Comparison of ENCODE assay signal across 18 cellular contexts in genomic region chr13:107512551-107512950, GRCh38.
DNase-seq lines count a peak whose midpoint lies in the region; ATAC-seq and TF ChIP-seq lines count a peak whose summit lies in the region.
"Had no signal": no experiment of that assay in that cellular context is flagged by ENCODE, and none has a peak within 500 bp of the region (broad histone marks: within the 10 kb centered on the region; RNA-seq: fewer than 3 reads in every experiment).

No MANE protein-coding gene starts in this region.

- no peak overlapping the region for H3K23ac ChIP-seq in H9 (ENCODE audit: insufficient read length, low read depth, low read length)

- H3K79me2 ChIP-seq in GM23338 (replicated peaks; ENCODE audit: insufficient read depth) (no peaks in the 10 kb centered on the region), H9 (ENCODE audit: insufficient read depth, low read length) (no peaks in the 10 kb centered on the region)

- H3K23me2 ChIP-seq in H9 (ENCODE audit: insufficient read length, low read depth, low read length, poor library complexity, severe bottlenecking): no peaks in the 10 kb centered on the region

- H3K36me3 Mint-ChIP-seq in GM23338 (ENCODE audit: low read depth) (no peaks in the 10 kb centered on the region), H9 (ENCODE audit: insufficient read depth in 1 of 3, low read depth in 3 of 3) (no peaks in the 10 kb centered on the region), endodermal cell (ENCODE audit: low read depth) (no peaks in the 10 kb centered on the region)
- H3K36me3 Mint-ChIP-seq: CD8-positive, alpha-beta T cell had no signal

- TF ChIP-seq CTCF in GM23338 (conservative IDR thresholded peaks at IDR 0.05; ENCODE audit: low read depth in 2 of 2) (no peak), H9 (conservative IDR thresholded peaks at IDR 0.05) (no peak), endodermal cell (conservative IDR thresholded peaks at IDR 0.05) (no peak), adrenal gland (IDR thresholded peaks at IDR 0.05) (no peak)

- H3K4me2 ChIP-seq in GM23338 (no peak overlapping the region), H9 (ENCODE audit: insufficient read depth, insufficient read length, low read length) (no peak overlapping the region)
- H3K4me2 ChIP-seq: BLaER1 treated with 17β-estradiol and CSF1 and Interleukin-3, amounts not matched to agents 10 nM and 100 nM had no signal

- ATAC-seq in GM23338: peak; percentile 26; the same call in 1 of the 3 replicates
- no peak for ATAC-seq in HG02884 (IDR thresholded peaks at IDR 0.05; ENCODE audit: unreplicated experiment)
- ATAC-seq: CD8-positive, alpha-beta T cell; GM12878 had no signal

- H3K27ac Mint-ChIP-seq in GM23338: peak overlapping the region; percentile 71
- peak overlapping the region in 1 of 3 experiments; percentile 73; a peak in 1 of 7 replicates for H3K27ac Mint-ChIP-seq in H9
- no peak overlapping the region for H3K27ac Mint-ChIP-seq in endodermal cell
- H3K27ac Mint-ChIP-seq: B cell; CD8-positive, alpha-beta T cell had no signal

- H2BK12ac ChIP-seq in H9 (ENCODE audit: insufficient read length, low read depth, low read length): no peak overlapping the region

- no peaks in the 10 kb centered on the region for H3K9me3 ChIP-seq in H9 (ENCODE audit: control insufficient read depth, low read depth, low read length)
- no peaks in the 10 kb centered on the region for H3K9me3 ChIP-seq in endodermal cell (ENCODE audit: control insufficient read depth, low read length)
- no peaks in the 10 kb centered on the region for H3K9me3 ChIP-seq in iPS DF 6.9 (ENCODE audit: control insufficient read depth, insufficient read depth, low read length)
- no peaks in the 10 kb centered on the region for H3K9me3 ChIP-seq in adrenal gland (replicated peaks in 1 of 3)
- H3K9me3 ChIP-seq: BLaER1 treated with 17β-estradiol and CSF1 and Interleukin-3, amounts not matched to agents 10 nM and 100 nM; HAP-1 had no signal

- H3K4me1 ChIP-seq in GM23338 (ENCODE audit: insufficient read depth): no peaks in the 10 kb centered on the region
- no peaks in the 10 kb centered on the region; the same call in 1 of the 2 replicates for H3K4me1 ChIP-seq in H9 (ENCODE audit: insufficient read depth, low read length)
- H3K4me1 ChIP-seq in endodermal cell (ENCODE audit: control insufficient read depth, insufficient read depth, low read length): no peaks in the 10 kb centered on the region
- peaks cover 2% of the 10 kb centered on the region; the same call in 1 of the 2 replicates for H3K4me1 ChIP-seq in iPS DF 6.9 (ENCODE audit: control insufficient read depth, insufficient read depth, low read length)
- H3K4me1 ChIP-seq in adrenal gland (replicated peaks in 1 of 2): no peaks in the 10 kb centered on the region
- H3K4me1 ChIP-seq: BLaER1 treated with 17β-estradiol and CSF1 and Interleukin-3, amounts not matched to agents 10 nM and 100 nM; HAP-1 had no signal

- H3K36me3 ChIP-seq in GM23338 (ENCODE audit: insufficient read depth) (no peaks in the 10 kb centered on the region), endodermal cell (ENCODE audit: control insufficient read depth, insufficient read depth, low read length) (no peaks in the 10 kb centered on the region), iPS DF 6.9 (ENCODE audit: control insufficient read depth, insufficient read depth, low read length) (no peaks in the 10 kb centered on the region), adrenal gland (replicated peaks in 1 of 2) (no peaks in the 10 kb centered on the region)
- H3K36me3 ChIP-seq: BLaER1 treated with 17β-estradiol and CSF1 and Interleukin-3, amounts not matched to agents 10 nM and 100 nM; HAP-1 had no signal

- no peak overlapping the region for H3K18ac ChIP-seq in H9 (ENCODE audit: insufficient read length, low read depth, low read length)

- no peak overlapping the region for H4K5ac ChIP-seq in H9 (ENCODE audit: insufficient read length, low read depth, low read length)

- no peak overlapping the region for H4K8ac ChIP-seq in H9 (replicated peaks; ENCODE audit: insufficient read length, low read depth, low read length)

- no peak overlapping the region for H3K27ac ChIP-seq in GM23338 (ENCODE audit: low read depth)
- no peak overlapping the region for H3K27ac ChIP-seq in H9 (ENCODE audit: insufficient read length, low read depth, low read length)
- H3K27ac ChIP-seq in endodermal cell (ENCODE audit: low read depth, low read length): no peak overlapping the region
- H3K27ac ChIP-seq in iPS DF 6.9 (ENCODE audit: low read length): no peak overlapping the region
- H3K27ac ChIP-seq in adrenal gland: no peak overlapping the region
- H3K27ac ChIP-seq: BLaER1 treated with 17β-estradiol and CSF1 and Interleukin-3, amounts not matched to agents 10 nM and 100 nM; HL-60 had no signal

- H3K4me1 Mint-ChIP-seq in GM23338 (peaks cover 12% of the 10 kb centered on the region; the same call in 2 of the 3 replicates), H9 (peaks cover 7 to 10% of the 10 kb centered on the region in 2 experiments), endodermal cell (no peaks in the 10 kb centered on the region)
- H3K4me1 Mint-ChIP-seq: B cell had no signal

- no peak for TF ChIP-seq POLR2A in adrenal gland (IDR thresholded peaks at IDR 0.05)

- H3K27me3 Mint-ChIP-seq in GM23338 (ENCODE audit: insufficient read depth, low read depth, poor library complexity) (peaks cover 4% of the 10 kb centered on the region), H9 (ENCODE audit: low read depth) (no peaks in the 10 kb centered on the region), endodermal cell (ENCODE audit: insufficient read depth) (no peaks in the 10 kb centered on the region)
- H3K27me3 Mint-ChIP-seq: B cell had no signal

- H3K9me3 Mint-ChIP-seq in GM23338 (no peaks in the 10 kb centered on the region), H9 (no peaks in the 10 kb centered on the region), endodermal cell (no peaks in the 10 kb centered on the region)
- H3K9me3 Mint-ChIP-seq: CD8-positive, alpha-beta T cell had no signal

- H2BK5ac ChIP-seq in H9 (ENCODE audit: insufficient read length, low read length): no peak overlapping the region

- H3K4me3 ChIP-seq in GM23338 (no peak overlapping the region), endodermal cell (ENCODE audit: low read length) (no peak overlapping the region), iPS DF 6.9 (ENCODE audit: low read length) (no peak overlapping the region), adrenal gland (no peak overlapping the region)
- H3K4me3 ChIP-seq: BLaER1 treated with 17β-estradiol and CSF1 and Interleukin-3, amounts not matched to agents 10 nM and 100 nM; GM12878; HAP-1 had no signal

- DNase-seq in GM23338 (ENCODE audit: low spot score) (peak; percentile 55), H9 (peak; percentile 38), endodermal cell (peak; percentile 50), iPS DF 6.9 (ENCODE audit: low read depth, low spot score) (peak; percentile 5), adrenal gland (no peak), GM19238 (ENCODE audit: insufficient read length, low spot score) (no peak)
- DNase-seq: CD8-positive, alpha-beta T cell; DMS 273 treated with DMSO at 0.1 percent for 48 hours; DMS53; DND-41; EL; GOT3 had no signal

- no CpG with 5 or more reads among the region's 6 CpGs for WGBS in H9 (ENCODE audit: extremely low coverage, insufficient read length, low lambda C conversion rate)
- 90 to 95% methylated on average over 3 to 6 of the region's 6 CpGs for WGBS in endodermal cell (ENCODE audit: insufficient coverage in 1 of 2, insufficient read length in 1 of 2), 2 experiments
- no CpG with 5 or more reads among the region's 6 CpGs for WGBS in iPS DF 6.9 (ENCODE audit: insufficient coverage, insufficient read length)
- WGBS in adrenal gland, 4 donors: 84 to 87% (median 86%) methylated on average over 6 of the region's 6 CpGs

- H3K9ac ChIP-seq in H9 (ENCODE audit: extremely low read depth, insufficient read length, low read length) (no peak overlapping the region), endodermal cell (ENCODE audit: extremely low read depth, low read length, poor library complexity, severe bottlenecking) (no peak overlapping the region)
- H3K9ac ChIP-seq: BLaER1 treated with 17β-estradiol and CSF1 and Interleukin-3, amounts not matched to agents 10 nM and 100 nM had no signal

- H3K4me3 Mint-ChIP-seq in GM23338: no peak overlapping the region
- no peak overlapping the region for H3K4me3 Mint-ChIP-seq in H9
- H3K4me3 Mint-ChIP-seq in endodermal cell: no peak overlapping the region
- H3K4me3 Mint-ChIP-seq: B cell; CD8-positive, alpha-beta T cell had no signal

- H2BK120ac ChIP-seq in H9 (ENCODE audit: low read depth, low read length, poor library complexity, severe bottlenecking): no peak overlapping the region

- H4K91ac ChIP-seq in H9 (ENCODE audit: insufficient read length, low read depth, low read length): no peak overlapping the region

- no peak overlapping the region for H2AFZ ChIP-seq in GM23338
- no peak overlapping the region for H2AFZ ChIP-seq in H9 (ENCODE audit: low read length)

- 0 out of 2 replicates have a peak, but pooled peaks cover 4% of the 10 kb centered on the region for H3K9me2 ChIP-seq in GM23338 (ENCODE audit: insufficient read depth)

- no peak overlapping the region for H3T11ph ChIP-seq in H9 (ENCODE audit: low read length)

- H3K14ac ChIP-seq in H9 (ENCODE audit: insufficient read depth, low read length): peak overlapping the region; percentile 56; the same call in 1 of the 2 replicates

- no peak overlapping the region for H3K4ac ChIP-seq in H9 (ENCODE audit: low read depth, low read length)

- H4K20me1 ChIP-seq in GM23338 (replicated peaks; ENCODE audit: insufficient read depth) (no peaks in the 10 kb centered on the region), H9 (ENCODE audit: control insufficient read depth, insufficient read depth, insufficient read length) (no peaks in the 10 kb centered on the region)
- H4K20me1 ChIP-seq: BLaER1 treated with 17β-estradiol and CSF1 and Interleukin-3, amounts not matched to agents 10 nM and 100 nM had no signal

- no peak overlapping the region for H2BK15ac ChIP-seq in H9 (ENCODE audit: low read depth, low read length)

- H3F3A ChIP-seq in GM23338 (replicated peaks; ENCODE audit: low read depth): no peaks in the 10 kb centered on the region

- no peak overlapping the region for H2AK5ac ChIP-seq in H9 (ENCODE audit: insufficient read length, low read length)

- peaks cover 3% of the 10 kb centered on the region for H3K79me1 ChIP-seq in H9 (ENCODE audit: insufficient read depth, low read depth, low read length, poor library complexity, severe bottlenecking)

- intact Hi-C loops in adrenal gland (cut with DNase I): no loop called here

- no peak overlapping the region for H2BK20ac ChIP-seq in H9 (ENCODE audit: low read depth, low read length, poor library complexity, severe bottlenecking)

- no peak overlapping the region for H3K56ac ChIP-seq in H9 (ENCODE audit: insufficient read length, low read depth, low read length)

- no peaks in the 10 kb centered on the region for H3K27me3 ChIP-seq in GM23338 (ENCODE audit: insufficient read depth)
- no peaks in the 10 kb centered on the region for H3K27me3 ChIP-seq in H9 (ENCODE audit: insufficient read depth, low read length)
- no peaks in the 10 kb centered on the region for H3K27me3 ChIP-seq in endodermal cell (ENCODE audit: control insufficient read depth, insufficient read depth, low read length, poor library complexity, severe bottlenecking)
- H3K27me3 ChIP-seq in iPS DF 6.9 (ENCODE audit: control insufficient read depth, insufficient read depth, low read length): no peaks in the 10 kb centered on the region
- H3K27me3 ChIP-seq in adrenal gland: no peaks in the 10 kb centered on the region
- H3K27me3 ChIP-seq: BLaER1 treated with 17β-estradiol and CSF1 and Interleukin-3, amounts not matched to agents 10 nM and 100 nM had no signal

Comparison
In these comparisons a context has a peak if more than half of its experiments do, and no peak if none do; other contexts are left out.
1. DNase-seq: peak in GM23338 (single experiment), H9 (single experiment), endodermal cell (single experiment) and iPS DF 6.9 (single experiment); none in adrenal gland (0 of 7) and GM19238 (single experiment).